Comparison of ENCODE assay signal across 9 cellular contexts in genomic region chr12:16606117-16606200, GRCh38. TPM values are rescaled to one million over a fixed set of nuclear protein-coding genes. Genes with fewer than 3 reads are reported as not detected.
DNase-seq lines count a peak whose midpoint lies in the region; ATAC-seq, FAIRE-seq and TF ChIP-seq lines count a peak whose summit lies in the region.
"Had no signal": no experiment of that assay in that cellular context is flagged by ENCODE, and none has a peak within 500 bp of the region (broad histone marks: within the 10 kb centered on the region; RNA-seq: fewer than 3 reads in every experiment).

LMO3 (minus strand) TSS chr12:16606162; CDS start chr12:16600860, 5,302 bp downstream.

- FAIRE-seq in endothelial cell of umbilical vein (lab: Jason Lieb, UNC): no peak
- FAIRE-seq: A204.1 had no signal

- no peaks in the 10 kb centered on the region for H4K20me1 ChIP-seq in endothelial cell of umbilical vein (replicated peaks; ENCODE audit: control insufficient read depth, extremely low read depth, insufficient read depth, low read length)

- H3K9ac ChIP-seq in endothelial cell of umbilical vein (replicated peaks; ENCODE audit: extremely low read depth, insufficient read depth, low read length): no peak within 1 kb of the TSS

- dilution Hi-C loops in endothelial cell of umbilical vein (cut with MboI; ENCODE audit: extremely low pct_ligation_motif_present, low sequenced_read_pairs): no loop called here

- intact Hi-C loops in activated CD4-positive, alpha-beta T cell treated with anti-CD3 and anti-CD28 coated beads, Interleukin-2, amount 10 ng/mL, durations not matched to agents 24 days and 14 days (cut with micrococcal nuclease): no loop called here
- intact Hi-C loops in endothelial cell of umbilical vein (cut with micrococcal nuclease) (no loop called here), upper lobe of right lung (cut with DNase I) (no loop called here)

- peaks cover 28 to 50% of the 10 kb centered on the region in 2 experiments for H3K27me3 ChIP-seq in endothelial cell of umbilical vein (ENCODE audit: control insufficient read depth in 2 of 2, insufficient read depth in 2 of 2, low read length in 2 of 2)
- no peaks in the 10 kb centered on the region for H3K27me3 ChIP-seq in upper lobe of right lung

- BruUV-seq in endothelial cell of umbilical vein (replicated peaks; lab: Mats Ljungman, UMichigan): no TSS peak

- CTCF ChIA-PET in endothelial cell of umbilical vein (lab: Charles Lee): no interaction called here

- H3K4me3 ChIP-seq in endothelial cell of umbilical vein (replicated peaks in 1 of 3; ENCODE audit: insufficient read depth in 1 of 3, low read depth in 1 of 3, low read length in 3 of 3) (peak within 1 kb of the TSS; percentile 4 to 72 (median 27)), upper lobe of right lung (peak within 1 kb of the TSS; percentile 54)

- peak within 1 kb of the TSS; percentile 43 for H2AFZ ChIP-seq in endothelial cell of umbilical vein (ENCODE audit: low read depth, low read length)

- no peaks in the 10 kb centered on the region for H3K36me3 ChIP-seq in endothelial cell of umbilical vein (ENCODE audit: control insufficient read depth in 2 of 2, extremely low read depth in 1 of 2, insufficient read depth in 2 of 2, low read length in 2 of 2)
- H3K36me3 ChIP-seq in upper lobe of right lung: no peaks in the 10 kb centered on the region

- TF ChIP-seq POLR2A in endothelial cell of umbilical vein (IDR thresholded peaks at IDR 0.05; ENCODE audit: low read depth, low read length): no peak

- DNase-seq in activated CD4-positive, alpha-beta T cell treated with anti-CD3 and anti-CD28 coated beads, Interleukin-2, amount 10 ng/mL, durations not matched to agents 24 days and 14 days: no peak
- DNase-seq in activated CD4-positive, alpha-beta T cell treated with anti-CD3 and anti-CD28 coated beads, Interleukin-2, amount 50 U/mL, for 4 hours: no peak
- no peak for DNase-seq in endothelial cell of umbilical vein (ENCODE audit: low read depth, low spot score)
- no peak for DNase-seq in naive B cell
- DNase-seq in upper lobe of right lung: no peak
- DNase-seq in activated CD4-positive, CD25-positive, alpha-beta regulatory T cell treated with anti-CD3 and anti-CD28 coated beads, Interleukin-2, amount 50 U/mL, for 72 hours: no peak
- no peak for DNase-seq in HPDE6-E6E7 (ENCODE audit: extremely low spot score)
- DNase-seq in midbrain (lab: John Stamatoyannopoulos, UW): no peak

- H3K4me1 ChIP-seq in endothelial cell of umbilical vein (ENCODE audit: control insufficient read depth, extremely low read depth, insufficient read depth, low read length) (no peaks in the 10 kb centered on the region), upper lobe of right lung (no peaks in the 10 kb centered on the region)

- H3K9me3 ChIP-seq in endothelial cell of umbilical vein (replicated peaks; ENCODE audit: control insufficient read depth, insufficient read depth, low read length) (no peaks in the 10 kb centered on the region), upper lobe of right lung (no peaks in the 10 kb centered on the region)

- H3K9me3 Mint-ChIP-seq in activated CD4-positive, alpha-beta T cell treated with anti-CD3 and anti-CD28 coated beads, Interleukin-2, amount 10 ng/mL, durations not matched to agents 24 days and 14 days: no peaks in the 10 kb centered on the region
- H3K9me3 Mint-ChIP-seq in naive B cell: peaks cover 0 to 9% (median 3%) of the 10 kb centered on the region in 7 donors

- no peak within 1 kb of the TSS for H3K27ac Mint-ChIP-seq in activated CD4-positive, alpha-beta T cell treated with anti-CD3 and anti-CD28 coated beads, Interleukin-2, amount 10 ng/mL, durations not matched to agents 24 days and 14 days
- H3K27ac Mint-ChIP-seq in naive B cell: no peak within 1 kb of the TSS

- H3K4me3 Mint-ChIP-seq in activated CD4-positive, alpha-beta T cell treated with anti-CD3 and anti-CD28 coated beads, Interleukin-2, amount 10 ng/mL, durations not matched to agents 24 days and 14 days: peak within 1 kb of the TSS; percentile 51
- H3K4me3 Mint-ChIP-seq in naive B cell: peak within 1 kb of the TSS in 5 of 8 donors; percentile 70 to 83 (median 79)

- no peak for ATAC-seq in naive B cell (ENCODE audit: low read depth in 2 of 2)
- ATAC-seq in upper lobe of right lung: no peak

- POLR2A ChIA-PET in endothelial cell of umbilical vein (lab: Charles Lee): no interaction called here

- TF ChIP-seq CTCF in endothelial cell of umbilical vein (IDR thresholded peaks at IDR 0.05; ENCODE audit: extremely low read depth in 1 of 2, insufficient read depth in 1 of 2, low read depth in 1 of 2, low read length in 2 of 2): no peak
- TF ChIP-seq CTCF in upper lobe of right lung (IDR thresholded peaks at IDR 0.05): no peak

- H3K79me2 ChIP-seq in endothelial cell of umbilical vein (ENCODE audit: control insufficient read depth, insufficient read depth, low read length): no peaks in the 10 kb centered on the region

- H3K27ac ChIP-seq in endothelial cell of umbilical vein (ENCODE audit: insufficient read depth, low read depth, low read length) (no peak within 1 kb of the TSS), upper lobe of right lung (peak within 1 kb of the TSS; percentile 72)

- H3K36me3 Mint-ChIP-seq in activated CD4-positive, alpha-beta T cell treated with anti-CD3 and anti-CD28 coated beads, Interleukin-2, amount 10 ng/mL, durations not matched to agents 24 days and 14 days (ENCODE audit: low read depth): no peaks in the 10 kb centered on the region
- peaks cover 0 to 16% of the 10 kb centered on the region in 2 donors for H3K36me3 Mint-ChIP-seq in naive B cell

- peak within 1 kb of the TSS; percentile 64 for H3K4me2 ChIP-seq in endothelial cell of umbilical vein (ENCODE audit: insufficient read depth, low read length)

- peaks cover 6% of the 10 kb centered on the region for H3K4me1 Mint-ChIP-seq in activated CD4-positive, alpha-beta T cell treated with anti-CD3 and anti-CD28 coated beads, Interleukin-2, amount 10 ng/mL, durations not matched to agents 24 days and 14 days
- H3K4me1 Mint-ChIP-seq in naive B cell: peaks cover 6 to 17% (median 7%) of the 10 kb centered on the region in 3 donors

- H3K27me3 Mint-ChIP-seq in activated CD4-positive, alpha-beta T cell treated with anti-CD3 and anti-CD28 coated beads, Interleukin-2, amount 10 ng/mL, durations not matched to agents 24 days and 14 days: peaks cover 55% of the 10 kb centered on the region
- H3K27me3 Mint-ChIP-seq in naive B cell: peaks cover 67 to 80% (median 67%) of the 10 kb centered on the region in 3 donors

- no peaks in the 10 kb centered on the region for H3K9me1 ChIP-seq in endothelial cell of umbilical vein (replicated peaks; ENCODE audit: control insufficient read depth, extremely low read depth, insufficient read depth, low read length)

TF ChIP-seq in endothelial cell of umbilical vein, 7 proteins besides CTCF, POLR2A, EP300 and RAD21:
- TF ChIP-seq POLR2AphosphoS5 (IDR thresholded peaks at IDR 0.05; ENCODE audit: insufficient read depth, low read depth, low read length) (no peak), MYC (IDR thresholded peaks at IDR 0.05; ENCODE audit: low read depth, low read length) (no peak), EZH2 (IDR thresholded peaks at IDR 0.05; ENCODE audit: borderline replicate concordance, low read depth, low read length, severe bottlenecking) (no peak), JUN (IDR thresholded peaks at IDR 0.05; ENCODE audit: borderline replicate concordance, insufficient read depth, insufficient read length, low read depth) (no peak), FOS (IDR thresholded peaks at IDR 0.05; ENCODE audit: borderline replicate concordance, insufficient read depth, low read length) (no peak), GATA2 (IDR thresholded peaks at IDR 0.05; ENCODE audit: insufficient read depth, insufficient read length, low read depth, low read length) (no peak)
- TF ChIP-seq, protein P1, sequence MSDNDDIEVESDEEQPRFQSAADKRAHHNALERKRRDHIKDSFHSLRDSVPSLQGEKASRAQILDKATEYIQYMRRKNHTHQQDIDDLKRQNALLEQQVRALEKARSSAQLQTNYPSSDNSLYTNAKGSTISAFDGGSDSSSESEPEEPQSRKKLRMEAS (IDR thresholded peaks at IDR 0.05; ENCODE audit: insufficient read depth, insufficient read length): no peak

RNA-seq across cellular contexts. Expression of gene LMO3, which starts in this region (rescaled TPM):
- not detected in 2 replicates for total RNA-seq in activated CD4-positive, alpha-beta T cell treated with anti-CD3 and anti-CD28 coated beads, Interleukin-2, amount 10 ng/mL, durations not matched to agents 24 days and 14 days
- total RNA-seq in endothelial cell of umbilical vein: not detected in 2 replicates
- not detected in 2 replicates for polyA plus RNA-seq in endothelial cell of umbilical vein
- polyA plus RNA-seq in endothelial cell of umbilical vein (2011; cell fraction: cytosol; rRNA removed): not detected in 2 replicates
- not detected in 2 replicates for polyA plus RNA-seq in endothelial cell of umbilical vein (2011; cell fraction: nucleus; rRNA removed)
- not detected in 2 replicates for polyA plus RNA-seq in endothelial cell of umbilical vein (2012)
- polyA minus RNA-seq in endothelial cell of umbilical vein: 0.07 TPM in 1 of 2 replicates, not detected in the other
- not detected for polyA minus RNA-seq in endothelial cell of umbilical vein (2011; cell fraction: cytosol; rRNA and poly(A)+ RNA removed)
- polyA minus RNA-seq in endothelial cell of umbilical vein (2011; cell fraction: nucleus; rRNA and poly(A)+ RNA removed): not detected in 2 replicates
- under 1 TPM in 1 of 6 donors, not detected in 5; 0.29 TPM for polyA plus RNA-seq in naive B cell (ENCODE audit: low read depth in 6 of 6)
- total RNA-seq in upper lobe of right lung: 170 TPM

Comparison
In these comparisons a context has a peak if more than half of its experiments do, and no peak if none do; other contexts are left out.
1. RNA of gene LMO3 (total RNA-seq): 170 TPM in upper lobe of right lung (single experiment); not detected in endothelial cell of umbilical vein and not detected in activated CD4-positive, alpha-beta T cell treated with anti-CD3 and anti-CD28 coated beads, Interleukin-2, amount 10 ng/mL, durations not matched to agents 24 days and 14 days; every median in the first group is over 100 times any median in the second.